8 cellular contexts compared by ENCODE assay signal in the genomic region with DNA sequence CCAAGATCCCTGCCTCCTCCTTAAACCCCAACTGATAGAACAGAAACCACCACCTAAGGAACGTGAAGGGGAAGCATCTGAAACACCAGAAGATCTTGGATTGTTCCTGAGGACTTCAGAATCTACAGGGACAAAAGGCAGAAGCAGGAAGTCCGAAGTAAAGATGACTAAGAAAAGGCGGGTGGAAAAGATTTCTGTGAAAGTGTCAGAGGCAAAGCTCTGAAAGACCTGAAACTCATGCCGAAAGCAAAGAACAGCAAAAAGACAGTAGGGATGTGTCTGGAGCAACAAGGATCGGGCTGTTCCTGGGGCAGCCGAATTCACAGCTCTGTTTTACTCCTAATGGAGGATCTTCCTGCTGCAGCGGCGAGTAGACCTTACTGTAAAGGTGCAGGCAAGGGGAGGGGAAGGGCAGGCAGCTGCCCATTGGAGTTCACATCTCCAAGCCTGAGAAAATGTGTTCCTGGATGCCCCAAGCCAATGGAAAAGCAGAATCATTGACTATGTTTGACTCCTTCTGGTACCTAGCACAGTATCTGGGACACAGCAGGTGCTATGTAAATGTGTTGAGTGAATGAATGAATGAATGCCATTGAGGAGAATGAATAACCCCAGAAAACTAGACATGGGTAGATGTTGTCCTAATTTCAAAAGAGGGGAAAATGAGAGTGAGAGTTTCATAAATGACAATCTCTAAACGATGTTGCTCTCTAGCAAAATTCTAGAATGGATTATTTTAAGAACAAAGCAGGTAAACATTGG. TPM values are rescaled to one million over a fixed set of nuclear protein-coding genes. Genes with fewer than 3 reads are reported as not detected.
A peak's percentile ranks its signal among the peaks of the same experiment; 100 is the strongest.
DNase-seq lines count a peak whose midpoint lies in the region; ATAC-seq and TF ChIP-seq lines count a peak whose summit lies in the region.

No MANE protein-coding gene starts in this region.

- TF ChIP-seq EP300 in Ishikawa (IDR thresholded peaks at IDR 0.05; ENCODE audit: borderline replicate concordance), result no peak

- DNase-seq in NCI-H510A treated with DMSO at 0.1 percent for 48 hours (lab: John Stamatoyannopoulos, UW) (peak; percentile 25), NCI-H510A (lab: John Stamatoyannopoulos, UW) (no peak)
- no peak for DNase-seq in activated naive CD8-positive, alpha-beta T cell treated with anti-CD3 and anti-CD28 coated beads, Interleukin-2, amount 10 ng/mL, durations not matched to agents 7 days and 5 days

- H3K36me3 Mint-ChIP-seq in activated naive CD8-positive, alpha-beta T cell treated with anti-CD3 and anti-CD28 coated beads, Interleukin-2, amount 10 ng/mL, durations not matched to agents 7 days and 5 days, result no peaks in the 10 kb centered on the region

- TF ChIP-seq RAD21 in Ishikawa (IDR thresholded peaks at IDR 0.05; ENCODE audit: low read depth), result no peak

- POLR2A ChIA-PET in activated naive CD8-positive, alpha-beta T cell treated with anti-CD3 and anti-CD28 coated beads, Interleukin-2, amount 10 ng/mL, durations not matched to agents 7 days and 5 days (lab: Charles Lee), result interaction anchor here (0.5 to 1.1 kb wide), 6 partner anchors 25 to 290 kb away, joined by 3 to 5 read pairs (median 4); a partner anchor contains a TSS

- H3K4me3 Mint-ChIP-seq in activated naive CD8-positive, alpha-beta T cell treated with anti-CD3 and anti-CD28 coated beads, Interleukin-2, amount 10 ng/mL, durations not matched to agents 7 days and 5 days, result peak overlapping the region; percentile 94

- H3K9me3 ChIP-seq in iPS-18a (ENCODE audit: control insufficient read depth, low read depth, low read length), result no peaks in the 10 kb centered on the region
- no peaks in the 10 kb centered on the region for H3K9me3 ChIP-seq in skeletal muscle tissue (ENCODE audit: control insufficient read depth in 3 of 3, low read length in 3 of 3)

- H3K4me1 ChIP-seq in iPS-18a (ENCODE audit: control insufficient read depth, low read depth, low read length) (peaks cover 14% of the 10 kb centered on the region), skeletal muscle tissue (ENCODE audit: control insufficient read depth in 3 of 3, insufficient read depth in 3 of 3, low read length in 3 of 3) (peaks cover 16 to 29% (median 22%) of the 10 kb centered on the region in 3 donors)

- peak overlapping the region; percentile 94 for H3K27ac Mint-ChIP-seq in activated naive CD8-positive, alpha-beta T cell treated with anti-CD3 and anti-CD28 coated beads, Interleukin-2, amount 10 ng/mL, durations not matched to agents 7 days and 5 days

- H3K27ac ChIP-seq in iPS-18a (ENCODE audit: low read length) (peak overlapping the region; percentile 25), skeletal muscle tissue (ENCODE audit: low read depth, low read length) (peak overlapping the region; percentile 67)

- peaks cover 16% of the 10 kb centered on the region for H3K27me3 Mint-ChIP-seq in activated naive CD8-positive, alpha-beta T cell treated with anti-CD3 and anti-CD28 coated beads, Interleukin-2, amount 10 ng/mL, durations not matched to agents 7 days and 5 days

- H3K27me3 ChIP-seq in iPS-18a (ENCODE audit: control insufficient read depth, insufficient read depth, low read length) (no peaks in the 10 kb centered on the region), skeletal muscle tissue (ENCODE audit: control insufficient read depth in 3 of 3, insufficient read depth in 3 of 3, low read length in 3 of 3) (no peaks in the 10 kb centered on the region)

- H3K4me3 ChIP-seq in iPS-18a (ENCODE audit: low read length) (peak overlapping the region; percentile 82), skeletal muscle tissue (ENCODE audit: low read length in 3 of 3) (peak overlapping the region; percentile 92 to 99 (median 97))

- H3K9ac ChIP-seq in iPS-18a (ENCODE audit: low read length) (peak overlapping the region; percentile 71), skeletal muscle tissue (ENCODE audit: low read depth in 1 of 3, low read length in 3 of 3) (peak overlapping the region; percentile 71 to 78 (median 76))

- peaks cover 31% of the 10 kb centered on the region for H3K4me1 Mint-ChIP-seq in activated naive CD8-positive, alpha-beta T cell treated with anti-CD3 and anti-CD28 coated beads, Interleukin-2, amount 10 ng/mL, durations not matched to agents 7 days and 5 days

- no peak for ATAC-seq in activated naive CD8-positive, alpha-beta T cell treated with anti-CD3 and anti-CD28 coated beads, Interleukin-2, amount 10 ng/mL, durations not matched to agents 7 days and 5 days (ENCODE audit: low read depth)
- ATAC-seq in GM18505 (IDR thresholded peaks at IDR 0.05; ENCODE audit: unreplicated experiment) (no peak), HG03025 (IDR thresholded peaks at IDR 0.05; ENCODE audit: low FRiP score, unreplicated experiment) (no peak)

- no peak for TF ChIP-seq POLR2A in GM18505 (IDR thresholded peaks at IDR 0.05; ENCODE audit: borderline replicate concordance, extremely low read depth, insufficient read depth, insufficient read length)

- H3K9me3 Mint-ChIP-seq in activated naive CD8-positive, alpha-beta T cell treated with anti-CD3 and anti-CD28 coated beads, Interleukin-2, amount 10 ng/mL, durations not matched to agents 7 days and 5 days, result no peaks in the 10 kb centered on the region

- H3K36me3 ChIP-seq in iPS-18a (ENCODE audit: control insufficient read depth, low read depth, low read length) (no peaks in the 10 kb centered on the region), skeletal muscle tissue (ENCODE audit: control insufficient read depth in 3 of 3, insufficient read depth in 3 of 3, low read length in 3 of 3) (no peaks in the 10 kb centered on the region)

TF ChIP-seq in Ishikawa, 13 proteins besides CTCF, POLR2A, EP300 and RAD21:
- TF ChIP-seq ZBTB7A (IDR thresholded peaks at IDR 0.05; ENCODE audit: low read depth), result no peak
- TF ChIP-seq TAF1 (IDR thresholded peaks at IDR 0.05; ENCODE audit: low read depth), result 0 out of 2 replicates have a peak, but pooled peaks have one; percentile 22
- TF ChIP-seq, protein P1, sequence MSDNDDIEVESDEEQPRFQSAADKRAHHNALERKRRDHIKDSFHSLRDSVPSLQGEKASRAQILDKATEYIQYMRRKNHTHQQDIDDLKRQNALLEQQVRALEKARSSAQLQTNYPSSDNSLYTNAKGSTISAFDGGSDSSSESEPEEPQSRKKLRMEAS (IDR thresholded peaks at IDR 0.05), result peak; percentile 33; the same call in 1 of the 2 replicates

RNA-seq across cellular contexts. Expression of a gene that starts 40.4 kb away (rescaled TPM):
- 10 to 100 TPM; 56.6 to 56.8 TPM for total RNA-seq in activated naive CD8-positive, alpha-beta T cell treated with anti-CD3 and anti-CD28 coated beads, Interleukin-2, amount 10 ng/mL, durations not matched to agents 7 days and 5 days
- 61.1 TPM for total RNA-seq in skeletal muscle tissue
